9 cellular contexts compared by ENCODE assay signal in genomic region chr15:74857082-74857655, GRCh38. TPM values are rescaled to one million over a fixed set of nuclear protein-coding genes. Genes with fewer than 3 reads are reported as not detected.
DNase-seq lines count a peak whose midpoint lies in the region; ATAC-seq and TF ChIP-seq lines count a peak whose summit lies in the region.
"Had no signal": no experiment of that assay in that cellular context is flagged by ENCODE, and none has a peak within 500 bp of the region (broad histone marks: within the 10 kb centered on the region; RNA-seq: fewer than 3 reads in every experiment).

No MANE protein-coding gene starts in this region.

- H3K36me3 Mint-ChIP-seq in GM23338 (ENCODE audit: low read depth) = peaks cover 7% of the 10 kb centered on the region; the same call in 2 of the 3 replicates
- peaks cover 2% of the 10 kb centered on the region for H3K36me3 Mint-ChIP-seq in neural progenitor cell

- no peak overlapping the region for H2BK15ac ChIP-seq in mesenchymal stem cell (ENCODE audit: low read depth, poor library complexity, severe bottlenecking)

- ATAC-seq in GM21423 (IDR thresholded peaks at IDR 0.05; ENCODE audit: unreplicated experiment) (peak; percentile 74), GM23338 (no peak), HG03039 (IDR thresholded peaks at IDR 0.05; ENCODE audit: unreplicated experiment) (no peak)

- H3K4me3 ChIP-seq in GM06990 (replicated peaks; ENCODE audit: low read depth, low read length) (peak overlapping the region; percentile 16; the same call in 1 of the 2 replicates), Loucy (ENCODE audit: low read length, poor library complexity, severe bottlenecking) (no peak overlapping the region), mesenchymal stem cell (ENCODE audit: insufficient read depth in 1 of 2, low read depth in 1 of 2, low read length in 2 of 2) (no peak overlapping the region), GM23338 (no peak overlapping the region), neural progenitor cell (no peak overlapping the region)

- H3K4ac ChIP-seq in mesenchymal stem cell (ENCODE audit: low read depth in 1 of 2, low read length in 2 of 2) = no peak overlapping the region

- H3K9ac ChIP-seq in Loucy (ENCODE audit: low read depth, low read length, poor library complexity, severe bottlenecking) (no peak overlapping the region), mesenchymal stem cell (ENCODE audit: low read length) (no peak overlapping the region), neural progenitor cell (no peak overlapping the region)

- H3K79me2 ChIP-seq in Loucy (ENCODE audit: insufficient read depth, low read length) (peaks cover 38% of the 10 kb centered on the region), GM23338 (replicated peaks; ENCODE audit: insufficient read depth) (peaks cover 18% of the 10 kb centered on the region; the same call in 1 of the 2 replicates), neural progenitor cell (ENCODE audit: low read depth) (peaks cover 9% of the 10 kb centered on the region)

- H4K20me1 ChIP-seq in Loucy (ENCODE audit: insufficient read depth, low read length, poor library complexity, severe bottlenecking) (peaks cover 6% of the 10 kb centered on the region), GM23338 (replicated peaks; ENCODE audit: insufficient read depth) (peaks cover 4% of the 10 kb centered on the region; the same call in 1 of the 2 replicates), neural progenitor cell (ENCODE audit: low read depth) (peaks cover 13% of the 10 kb centered on the region)

- no peak overlapping the region for H2BK120ac ChIP-seq in mesenchymal stem cell (ENCODE audit: low read depth, low read length)

- H3K27me3 ChIP-seq in GM06990 (replicated peaks; ENCODE audit: control insufficient read depth, insufficient read depth, low read length) (no peaks in the 10 kb centered on the region), Loucy (ENCODE audit: insufficient read depth, low read length, poor library complexity, severe bottlenecking) (no peaks in the 10 kb centered on the region), mesenchymal stem cell (ENCODE audit: control insufficient read depth in 1 of 2, insufficient read depth in 1 of 2, low read length in 2 of 2) (no peaks in the 10 kb centered on the region), GM23338 (ENCODE audit: insufficient read depth) (no peaks in the 10 kb centered on the region), neural progenitor cell (no peaks in the 10 kb centered on the region)

- no peak overlapping the region for H2BK12ac ChIP-seq in mesenchymal stem cell (ENCODE audit: low read length in 2 of 2)

- no peak overlapping the region for H4K8ac ChIP-seq in mesenchymal stem cell (ENCODE audit: low read length)

- H3K4me2 ChIP-seq in Loucy (ENCODE audit: low read depth, low read length, poor library complexity, severe bottlenecking) = peak overlapping the region; percentile 9
- no peak overlapping the region for H3K4me2 ChIP-seq in mesenchymal stem cell (ENCODE audit: low read length, poor library complexity, severe bottlenecking)
- no peak overlapping the region for H3K4me2 ChIP-seq in GM23338
- H3K4me2 ChIP-seq in neural progenitor cell = no peak overlapping the region

- H3K27ac ChIP-seq in mesenchymal stem cell (ENCODE audit: low read length, poor library complexity, severe bottlenecking) (no peak overlapping the region), GM23338 (ENCODE audit: low read depth) (no peak overlapping the region), neural progenitor cell (no peak overlapping the region)

- H3K27me3 Mint-ChIP-seq in GM23338 (ENCODE audit: insufficient read depth, low read depth, poor library complexity) (peaks cover 2% of the 10 kb centered on the region), neural progenitor cell (ENCODE audit: insufficient read depth, low read depth) (peaks cover 3% of the 10 kb centered on the region)

- H3K9me3 ChIP-seq in Loucy (ENCODE audit: insufficient read depth, low read depth, low read length) (no peaks in the 10 kb centered on the region), mesenchymal stem cell (ENCODE audit: control insufficient read depth, low read length) (no peaks in the 10 kb centered on the region), neural progenitor cell (ENCODE audit: low read depth) (no peaks in the 10 kb centered on the region)

- no peaks in the 10 kb centered on the region for H3K9me3 Mint-ChIP-seq in GM23338
- H3K9me3 Mint-ChIP-seq in neural progenitor cell = no peaks in the 10 kb centered on the region

- H3K27ac Mint-ChIP-seq in GM23338 = no peak overlapping the region
- H3K27ac Mint-ChIP-seq in neural progenitor cell = no peak overlapping the region

- H3K4me3 Mint-ChIP-seq in GM23338 = no peak overlapping the region
- no peak overlapping the region for H3K4me3 Mint-ChIP-seq in neural progenitor cell

- no peak overlapping the region for H3K14ac ChIP-seq in mesenchymal stem cell (ENCODE audit: low read length in 2 of 2)

- H2AFZ ChIP-seq in Loucy (ENCODE audit: low read length) (no peak overlapping the region), mesenchymal stem cell (ENCODE audit: low read depth, low read length) (no peak overlapping the region), GM23338 (no peak overlapping the region), neural progenitor cell (replicated peaks) (no peak overlapping the region)

- H3K4me1 Mint-ChIP-seq in GM23338 (no peaks in the 10 kb centered on the region; the same call in 2 of the 3 replicates), neural progenitor cell (peaks cover 7% of the 10 kb centered on the region)

- H3K9me2 ChIP-seq in Loucy (replicated peaks; ENCODE audit: low read depth, low read length) (no peaks in the 10 kb centered on the region), GM23338 (ENCODE audit: insufficient read depth) (no peaks in the 10 kb centered on the region)

- H3K4me1 ChIP-seq in Loucy (ENCODE audit: insufficient read depth, low read length, poor library complexity, severe bottlenecking) (peaks cover 18% of the 10 kb centered on the region), mesenchymal stem cell (ENCODE audit: control insufficient read depth, insufficient read depth, low read depth, low read length) (peaks cover 17% of the 10 kb centered on the region), GM23338 (ENCODE audit: insufficient read depth) (no peaks in the 10 kb centered on the region), neural progenitor cell (no peaks in the 10 kb centered on the region)

- H2BK5ac ChIP-seq in mesenchymal stem cell (ENCODE audit: low read depth, low read length, poor library complexity, severe bottlenecking) = no peak overlapping the region

- H3F3A ChIP-seq in Loucy (ENCODE audit: low read depth) (no peaks in the 10 kb centered on the region), GM23338 (replicated peaks; ENCODE audit: low read depth) (no peaks in the 10 kb centered on the region), neural progenitor cell (ENCODE audit: low read depth) (no peaks in the 10 kb centered on the region)

- no peak overlapping the region for H2AK5ac ChIP-seq in mesenchymal stem cell (ENCODE audit: low read length, severe bottlenecking)

- DNase-seq in GM06990 (ENCODE audit: extremely low read depth, insufficient read length) (peak; percentile 62), kidney tubule cell (ENCODE audit: low spot score) (peak; percentile 79), mesenchymal stem cell (no peak), GM23338 (ENCODE audit: low spot score) (no peak), neural progenitor cell (ENCODE audit: low spot score) (no peak)

- no peak overlapping the region for H3K18ac ChIP-seq in mesenchymal stem cell (ENCODE audit: low read depth in 1 of 2, low read length in 2 of 2)

- 89% methylated on average over 4 of the region's 5 CpGs for WGBS in mesenchymal stem cell

- H3K79me1 ChIP-seq in mesenchymal stem cell (replicated peaks; ENCODE audit: low read length, poor library complexity, severe bottlenecking) = peaks cover 45% of the 10 kb centered on the region

- no peak overlapping the region for H3K23ac ChIP-seq in mesenchymal stem cell (ENCODE audit: low read length in 2 of 2)

- H3K36me3 ChIP-seq in GM06990 (ENCODE audit: control insufficient read depth, insufficient read depth, low read length) = peaks cover 17% of the 10 kb centered on the region
- peaks cover 22% of the 10 kb centered on the region; the same call in 1 of the 2 replicates for H3K36me3 ChIP-seq in Loucy (ENCODE audit: insufficient read depth, low read length)
- peaks cover 20 to 25% of the 10 kb centered on the region in 2 experiments for H3K36me3 ChIP-seq in mesenchymal stem cell (ENCODE audit: control insufficient read depth in 1 of 2, insufficient read depth in 2 of 2, low read depth in 1 of 2, low read length in 2 of 2)
- H3K36me3 ChIP-seq in GM23338 (ENCODE audit: insufficient read depth) = no peaks in the 10 kb centered on the region
- no peaks in the 10 kb centered on the region for H3K36me3 ChIP-seq in neural progenitor cell

- no peak overlapping the region for H4K91ac ChIP-seq in mesenchymal stem cell (ENCODE audit: low read length)

- no peak for TF ChIP-seq CTCF in GM06990 (IDR thresholded peaks at IDR 0.05; ENCODE audit: insufficient read depth, low read length, poor library complexity, severe bottlenecking)
- no peak for TF ChIP-seq CTCF in Loucy (conservative IDR thresholded peaks at IDR 0.05; ENCODE audit: low read length)
- no peak for TF ChIP-seq CTCF in GM23338 (conservative IDR thresholded peaks at IDR 0.05; ENCODE audit: low read depth in 2 of 2)
- no peak for TF ChIP-seq CTCF in neural progenitor cell (IDR thresholded peaks at IDR 0.05)

RNA-seq across cellular contexts. Expression of gene ULK3, which starts 14.2 kb away (rescaled TPM):
- polyA plus RNA-seq in mesenchymal stem cell (2013, experiment 1 of 2) = 15.0 TPM
- polyA plus RNA-seq in mesenchymal stem cell (2013, experiment 2 of 2) = 14.2 TPM
- 32.6 and 35.4 TPM in 2 replicates for total RNA-seq in GM23338 (2014; rRNA removed; shearing (Covaris generic))
- polyA plus RNA-seq in GM23338 (2016; fragmentation: Nextera tagmentation; extraction: Ambion mirVana) = 19.3 and 20.3 TPM in 2 replicates
- total RNA-seq in neural progenitor cell (ENCODE audit: low replicate concordance) = 22.7 and 37.4 TPM in 2 replicates

RNA-seq across cellular contexts. Expression of gene SCAMP2, which starts 16.0 kb away (rescaled TPM):
- 81.8 TPM for polyA plus RNA-seq in mesenchymal stem cell (2013, experiment 1 of 2)
- polyA plus RNA-seq in mesenchymal stem cell (2013, experiment 2 of 2) = 78.8 TPM
- 51.3 and 64.9 TPM in 2 replicates for total RNA-seq in GM23338 (2014; rRNA removed; shearing (Covaris generic))
- 34.7 and 35.8 TPM in 2 replicates for polyA plus RNA-seq in GM23338 (2016; fragmentation: Nextera tagmentation; extraction: Ambion mirVana)
- 19.4 and 44.5 TPM in 2 replicates for total RNA-seq in neural progenitor cell (ENCODE audit: low replicate concordance)

RNA-seq across cellular contexts. Expression of gene CPLX3, which starts 30.7 kb away (rescaled TPM):
- polyA plus RNA-seq in mesenchymal stem cell (2013, experiment 1 of 2) = not detected
- not detected for polyA plus RNA-seq in mesenchymal stem cell (2013, experiment 2 of 2)
- 0.62 and 0.66 TPM in 2 replicates for total RNA-seq in GM23338 (2014; rRNA removed; shearing (Covaris generic))
- 0.21 TPM in 1 of 2 replicates, not detected in the other for polyA plus RNA-seq in GM23338 (2016; fragmentation: Nextera tagmentation; extraction: Ambion mirVana)
- total RNA-seq in neural progenitor cell (ENCODE audit: low replicate concordance) = not detected in 2 replicates
- total RNA-seq: mononuclear cell had no signal

RNA-seq across cellular contexts. Expression of gene MPI, which starts 32.7 kb away (rescaled TPM):
- polyA plus RNA-seq in mesenchymal stem cell (2013, experiment 1 of 2) = 25.4 TPM
- polyA plus RNA-seq in mesenchymal stem cell (2013, experiment 2 of 2) = 25.0 TPM
- 67.5 and 74.2 TPM in 2 replicates for total RNA-seq in GM23338 (2014; rRNA removed; shearing (Covaris generic))
- 18.0 and 21.2 TPM in 2 replicates for polyA plus RNA-seq in GM23338 (2016; fragmentation: Nextera tagmentation; extraction: Ambion mirVana)
- total RNA-seq in neural progenitor cell (ENCODE audit: low replicate concordance) = 77.7 and 106 TPM in 2 replicates

RNA-seq across cellular contexts. Expression of gene LMAN1L, which starts 44.5 kb away (rescaled TPM):
- not detected for polyA plus RNA-seq in mesenchymal stem cell (2013, experiment 1 of 2)
- not detected for polyA plus RNA-seq in mesenchymal stem cell (2013, experiment 2 of 2)
- total RNA-seq in GM23338 (2014; rRNA removed; shearing (Covaris generic)) = not detected in 2 replicates
- polyA plus RNA-seq in GM23338 (2016; fragmentation: Nextera tagmentation; extraction: Ambion mirVana) = not detected in 2 replicates
- total RNA-seq in neural progenitor cell (ENCODE audit: low replicate concordance) = not detected in 2 replicates

Comparison
In these comparisons a context has a peak if more than half of its experiments do, and no peak if none do; other contexts are left out.
1. DNase-seq: peak in GM06990 (single experiment) and kidney tubule cell (single experiment); none in mesenchymal stem cell (single experiment), GM23338 (single experiment) and neural progenitor cell (single experiment).